Comparison of ENCODE assay signal across 1 cellular context in genomic region chr3:38136807-38137614, GRCh38.
TF ChIP-seq lines count a peak whose summit lies in the region.

ACAA1 (minus strand) TSS chr3:38137127; CDS start chr3:38137035, 92 bp downstream.

TF ChIP-seq in HepG2, 621 proteins besides CTCF, POLR2A, EP300 and RAD21 (continued from another document and continues in another):
- TF ChIP-seq ZNF709 (CRISPR knock-in tag; IDR thresholded peaks at IDR 0.05) (peak; percentile 72), ZSCAN31 (CRISPR knock-in tag; IDR thresholded peaks at IDR 0.05; ENCODE audit: low read depth) (peak; percentile 35; the same call in 1 of the 2 replicates), MYPOP (CRISPR knock-in tag; IDR thresholded peaks at IDR 0.05) (no peak), DMAP1 (CRISPR knock-in tag; IDR thresholded peaks at IDR 0.05) (peak; percentile 57; the same call in 1 of the 2 replicates), ZNF296 (CRISPR knock-in tag; conservative IDR thresholded peaks at IDR 0.05) (no peak), NFAT5 (CRISPR knock-in tag; IDR thresholded peaks at IDR 0.05) (no peak), NR2F1 (CRISPR knock-in tag; IDR thresholded peaks at IDR 0.05) (no peak), EHMT2 (IDR thresholded peaks at IDR 0.05; ENCODE audit: borderline replicate concordance, low read depth, low read length) (no peak), ZFP90 (CRISPR knock-in tag; IDR thresholded peaks at IDR 0.05; ENCODE audit: borderline replicate concordance) (no peak), PLRG1 (conservative IDR thresholded peaks at IDR 0.05) (no peak), FOSL2 (CRISPR knock-in tag; IDR thresholded peaks at IDR 0.05) (0 out of 2 replicates have a peak, but pooled peaks have one; percentile 3), RFXAP (CRISPR knock-in tag; IDR thresholded peaks at IDR 0.05; ENCODE audit: borderline replicate concordance) (no peak), TEAD3 (CRISPR knock-in tag; optimal IDR thresholded peaks at IDR 0.05; ENCODE audit: borderline replicate concordance) (peak; percentile 56), STAT5B (CRISPR knock-in tag; IDR thresholded peaks at IDR 0.05) (no peak), ZNF780A (CRISPR knock-in tag; IDR thresholded peaks at IDR 0.05) (no peak), REST (IDR thresholded peaks at IDR 0.05; ENCODE audit: borderline replicate concordance in 1 of 2, low read depth in 1 of 2, low read length in 2 of 2) (peak in 1 of 2 experiments; percentile 46; a peak in 1 of 4 replicates), KDM5B (CRISPR knock-in tag; IDR thresholded peaks at IDR 0.05; ENCODE audit: borderline replicate concordance) (peak; percentile 73; the same call in 1 of the 2 replicates), AGO2 (optimal IDR thresholded peaks at IDR 0.05; ENCODE audit: low read depth, low read length) (peak; percentile 96), ZNF484 (CRISPR knock-in tag; IDR thresholded peaks at IDR 0.05; ENCODE audit: borderline replicate concordance, low read depth) (no peak), ZNF501 (CRISPR knock-in tag; IDR thresholded peaks at IDR 0.05) (peak; percentile 95), TOPORS (CRISPR knock-in tag; IDR thresholded peaks at IDR 0.05) (no peak; the same call in 1 of the 2 replicates), ZFP62 (CRISPR knock-in tag; IDR thresholded peaks at IDR 0.05) (no peak), ISX (CRISPR knock-in tag; conservative IDR thresholded peaks at IDR 0.05) (no peak), ZNF224 (CRISPR knock-in tag; IDR thresholded peaks at IDR 0.05) (no peak), ESRRA (CRISPR knock-in tag; IDR thresholded peaks at IDR 0.05; ENCODE audit: low read depth) (0 out of 2 replicates have a peak, but pooled peaks have one; percentile 2), ZNF331 (CRISPR knock-in tag; IDR thresholded peaks at IDR 0.05) (peak; percentile 29; the same call in 1 of the 2 replicates), MYNN (CRISPR knock-in tag; IDR thresholded peaks at IDR 0.05; ENCODE audit: low read depth) (no peak), ZNF432 (CRISPR knock-in tag; IDR thresholded peaks at IDR 0.05; ENCODE audit: borderline replicate concordance) (peak; percentile 68; the same call in 1 of the 2 replicates), ZNF329 (CRISPR knock-in tag; IDR thresholded peaks at IDR 0.05; ENCODE audit: low read depth) (peak; percentile 76; the same call in 1 of the 2 replicates), CREB1 (IDR thresholded peaks at IDR 0.05) (peak; percentile 47; the same call in 1 of the 2 replicates), CREB1 (CRISPR knock-in tag; IDR thresholded peaks at IDR 0.05) (no peak), ZNF256 (CRISPR knock-in tag; conservative IDR thresholded peaks at IDR 0.05) (no peak), TOE1 (CRISPR knock-in tag; IDR thresholded peaks at IDR 0.05) (no peak), ZNF232 (CRISPR knock-in tag; IDR thresholded peaks at IDR 0.05; ENCODE audit: borderline replicate concordance) (peak; percentile 31; the same call in 1 of the 2 replicates), THAP9 (CRISPR knock-in tag; IDR thresholded peaks at IDR 0.05; ENCODE audit: borderline replicate concordance) (0 out of 2 replicates have a peak, but pooled peaks have one; percentile 58), ARNT2 (CRISPR knock-in tag; IDR thresholded peaks at IDR 0.05; ENCODE audit: low read depth) (peak; percentile 60; the same call in 1 of the 2 replicates), ZMYM4 (CRISPR knock-in tag; IDR thresholded peaks at IDR 0.05) (peak; percentile 50), IKZF4 (CRISPR knock-in tag; IDR thresholded peaks at IDR 0.05; ENCODE audit: borderline replicate concordance, low read depth, not compliant biosample characterization) (peak; percentile 89), ZSCAN5A (CRISPR knock-in tag; IDR thresholded peaks at IDR 0.05; ENCODE audit: borderline replicate concordance) (0 out of 2 replicates have a peak, but pooled peaks have one; percentile 44), ZNF790 (CRISPR knock-in tag; IDR thresholded peaks at IDR 0.05; ENCODE audit: borderline replicate concordance) (peak; percentile 59; the same call in 1 of the 2 replicates), IRF1 (CRISPR knock-in tag; IDR thresholded peaks at IDR 0.05; ENCODE audit: low read depth) (no peak), KAT8 (CRISPR knock-in tag; IDR thresholded peaks at IDR 0.05) (peak; percentile 72; the same call in 1 of the 2 replicates), PRDM15 (CRISPR knock-in tag; IDR thresholded peaks at IDR 0.05) (peak; percentile 8; the same call in 1 of the 2 replicates), SMAD1 (CRISPR knock-in tag; IDR thresholded peaks at IDR 0.05; ENCODE audit: borderline replicate concordance, low read depth) (0 out of 2 replicates have a peak, but pooled peaks have one; percentile 13), SRF (IDR thresholded peaks at IDR 0.05; ENCODE audit: low read depth, low read length) (0 out of 2 replicates have a peak, but pooled peaks have one; percentile 39)
